In genomic region chr19:38631811-38632475, GRCh38 we compare ENCODE assay signal across 1 cellular context.
TF ChIP-seq lines count a peak whose summit lies in the region.

No MANE protein-coding gene starts in this region.

TF ChIP-seq in K562, 482 proteins besides CTCF, POLR2A, EP300 and RAD21:
- TF ChIP-seq ZNF121 (CRISPR knock-in tag; conservative IDR thresholded peaks at IDR 0.05) (peak; percentile 81), MNT (conservative IDR thresholded peaks at IDR 0.05) (peak in 1 of 2 experiments; percentile 64; a peak in 1 of 4 replicates), SUPT5H (IDR thresholded peaks at IDR 0.05) (peak; percentile 26; the same call in 1 of the 2 replicates), ZNF592 (IDR thresholded peaks at IDR 0.05) (peak; percentile 52; the same call in 1 of the 2 replicates), ZNF263 (CRISPR knock-in tag; IDR thresholded peaks at IDR 0.05; ENCODE audit: borderline replicate concordance) (0 out of 2 replicates have a peak, but pooled peaks have one; percentile 26), CBFA2T3 (IDR thresholded peaks at IDR 0.05) (peak; percentile 60), CBFA2T2 (conservative IDR thresholded peaks at IDR 0.05) (peak; percentile 31; the same call in 1 of the 2 replicates), RBM25 (IDR thresholded peaks at IDR 0.05; ENCODE audit: low read depth, low read length, severe bottlenecking) (peak; percentile 6), KDM1A (IDR thresholded peaks at IDR 0.05) (peak in 1 of 2 experiments; percentile 49; a peak in 1 of 4 replicates)
- TF ChIP-seq, protein P1, sequence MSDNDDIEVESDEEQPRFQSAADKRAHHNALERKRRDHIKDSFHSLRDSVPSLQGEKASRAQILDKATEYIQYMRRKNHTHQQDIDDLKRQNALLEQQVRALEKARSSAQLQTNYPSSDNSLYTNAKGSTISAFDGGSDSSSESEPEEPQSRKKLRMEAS (CRISPR knock-in tag; IDR thresholded peaks at IDR 0.05): peak; percentile 82
